ENCODE assay signal across 1 cellular context in the genomic region with DNA sequence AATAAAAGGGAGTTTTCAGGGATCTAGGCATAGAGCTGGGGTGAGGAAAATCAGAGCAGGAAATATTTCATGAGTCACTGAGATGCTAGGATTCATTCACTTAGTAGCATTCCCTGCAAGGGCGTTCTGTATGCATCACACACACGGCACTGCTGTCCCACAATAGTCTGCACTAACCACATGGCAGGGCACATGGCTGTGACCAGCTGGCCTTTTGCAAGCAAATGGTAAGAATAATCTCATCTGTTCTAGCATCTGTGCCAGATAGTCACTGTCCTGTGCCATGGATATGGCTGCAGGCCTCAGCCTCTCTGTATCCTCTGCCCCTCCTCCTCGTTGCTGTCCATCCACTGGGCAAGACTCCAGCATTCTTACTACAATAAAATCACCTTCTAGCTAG.
TF ChIP-seq lines count a peak whose summit lies in the region.

No MANE protein-coding gene starts in this region.

TF ChIP-seq in HepG2, 621 proteins besides CTCF, POLR2A, EP300 and RAD21 (continued from another document):
- TF ChIP-seq, protein P1, sequence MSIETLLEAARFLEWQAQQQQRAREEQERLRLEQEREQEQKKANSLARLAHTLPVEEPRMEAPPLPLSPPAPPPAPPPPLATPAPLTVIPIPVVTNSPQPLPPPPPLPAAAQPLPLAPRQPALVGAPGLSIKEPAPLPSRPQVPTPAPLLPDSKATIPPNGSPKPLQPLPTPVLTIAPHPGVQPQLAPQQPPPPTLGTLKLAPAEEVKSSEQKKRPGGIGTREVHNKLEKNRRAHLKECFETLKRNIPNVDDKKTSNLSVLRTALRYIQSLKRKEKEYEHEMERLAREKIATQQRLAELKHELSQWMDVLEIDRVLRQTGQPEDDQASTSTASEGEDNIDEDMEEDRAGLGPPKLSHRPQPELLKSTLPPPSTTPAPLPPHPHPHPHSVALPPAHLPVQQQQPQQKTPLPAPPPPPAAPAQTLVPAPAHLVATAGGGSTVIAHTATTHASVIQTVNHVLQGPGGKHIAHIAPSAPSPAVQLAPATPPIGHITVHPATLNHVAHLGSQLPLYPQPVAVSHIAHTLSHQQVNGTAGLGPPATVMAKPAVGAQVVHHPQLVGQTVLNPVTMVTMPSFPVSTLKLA (IDR thresholded peaks at IDR 0.05) = peak; percentile 57
